29 cellular contexts compared by ENCODE assay signal in genomic region chr12:80676856-80677255, GRCh38. TPM values are rescaled to one million over a fixed set of nuclear protein-coding genes. Genes with fewer than 3 reads are reported as not detected.
"Had no signal": no experiment of that assay in that cellular context is flagged by ENCODE, and none has a peak within 500 bp of the region (broad histone marks: within the 10 kb centered on the region; RNA-seq: fewer than 3 reads in every experiment).

No MANE protein-coding gene starts in this region.

- H3K27me3 ChIP-seq: gastroesophageal sphincter, heart left ventricle, tibial nerve, upper lobe of left lung, uterus had no signal

- H3K4me1 ChIP-seq: gastroesophageal sphincter, heart left ventricle, left ventricle myocardium inferior, lower lobe of right lung, prostate gland, tibial nerve, upper lobe of left lung, uterus had no signal

- FAIRE-seq: colon, islet of Langerhans, small intestine had no signal

- H3K27ac ChIP-seq: dorsolateral prefrontal cortex, gastroesophageal sphincter, heart left ventricle, left ventricle myocardium inferior, lower lobe of right lung, prostate gland, thoracic aorta, tibial nerve, upper lobe of left lung, uterus had no signal

- H3K4me3 ChIP-seq: dorsolateral prefrontal cortex, gastroesophageal sphincter, heart left ventricle, left ventricle myocardium inferior, lower lobe of right lung, prostate gland, thoracic aorta, tibial nerve, upper lobe of left lung, uterus had no signal

- ATAC-seq: gastroesophageal sphincter; heart left ventricle; left cardiac atrium; lower lobe of right lung; naive thymus-derived CD8-positive, alpha-beta T cell; right cardiac atrium; stimulated activated naive B cell treated with anti-CD40 and anti-IgM and Interleukin-4, amounts not matched to agents 10 μg/mL and 1 μg/mL and 100 μg/mL, for 72 hours had no signal

- DNase-seq: dorsolateral prefrontal cortex; effector CD4-positive, alpha-beta T cell; foreskin fibroblast; heart left ventricle; hippocampal formation; left cardiac atrium; left ventricle myocardium inferior; lower lobe of right lung; naive thymus-derived CD8-positive, alpha-beta T cell; nephron progenitor cell; nucleus accumbens; small intestine; stimulated activated CD4-positive, alpha-beta T cell treated with anti-CD3 and anti-CD28 coated beads, Interleukin-15, amount 100 ng/mL, for 24 hours; stimulated activated CD4-positive, alpha-beta T cell treated with anti-CD3 and anti-CD28 coated beads, Interleukin-2, amount 100 ng/mL, for 48 hours; stimulated activated naive B cell treated with anti-CD40 and anti-IgM and Interleukin-4, amounts not matched to agents 10 μg/mL and 1 μg/mL and 100 μg/mL, for 72 hours; upper lobe of left lung; uterus had no signal

- H3K9me3 ChIP-seq: gastroesophageal sphincter, heart left ventricle, left ventricle myocardium inferior, lower lobe of right lung, prostate gland, thoracic aorta, tibial nerve, upper lobe of left lung, uterus had no signal

- H3K36me3 ChIP-seq: gastroesophageal sphincter, heart left ventricle, left ventricle myocardium inferior, lower lobe of right lung, prostate gland, thoracic aorta, tibial nerve, upper lobe of left lung, uterus had no signal

RNA-seq across cellular contexts. Expression of gene MYF6, which starts 30.6 kb away (rescaled TPM):
- total RNA-seq: gastroesophageal sphincter; kidney epithelial cell; left cardiac atrium; left ventricle myocardium inferior; lower lobe of right lung; mesenteric fat pad; naive thymus-derived CD8-positive, alpha-beta T cell; osteocyte; renal cortical epithelial cell; right cardiac atrium; thoracic aorta; tibial nerve; upper lobe of left lung; uterus had no signal
- polyA plus RNA-seq: esophagus; heart left ventricle; naive thymus-derived CD8-positive, alpha-beta T cell had no signal

RNA-seq across cellular contexts. Expression of gene MYF5, which starts 39.9 kb away (rescaled TPM):
- total RNA-seq: dorsolateral prefrontal cortex; gastroesophageal sphincter; heart left ventricle; kidney epithelial cell; left cardiac atrium; left ventricle myocardium inferior; lower lobe of right lung; mesenteric fat pad; naive thymus-derived CD8-positive, alpha-beta T cell; osteocyte; renal cortical epithelial cell; right cardiac atrium; thoracic aorta; tibial nerve; upper lobe of left lung; uterus had no signal
- polyA plus RNA-seq: esophagus; heart left ventricle; naive thymus-derived CD8-positive, alpha-beta T cell; right cardiac atrium; small intestine had no signal
